ENCODE assay signal across 18 cellular contexts in genomic region chr3:126997455-126998038, GRCh38. TPM values are rescaled to one million over a fixed set of nuclear protein-coding genes. Genes with fewer than 3 reads are reported as not detected.
DNase-seq lines count a peak whose midpoint lies in the region; ATAC-seq, FAIRE-seq and TF ChIP-seq lines count a peak whose summit lies in the region.
"Had no signal": no experiment of that assay in that cellular context is flagged by ENCODE, and none has a peak within 500 bp of the region (broad histone marks: within the 10 kb centered on the region; RNA-seq: fewer than 3 reads in every experiment).

No MANE protein-coding gene starts in this region.

- no peak for TF ChIP-seq EP300 in H1 (IDR thresholded peaks at IDR 0.05; ENCODE audit: borderline replicate concordance in 1 of 2, low read depth in 2 of 2, low read length in 2 of 2)

- DNase-seq in H1 (ENCODE audit: low read depth in 1 of 2, low spot score in 2 of 2): no peak
- no peak for DNase-seq in pancreas
- DNase-seq in SKM-1 treated with dmso at 0.1 percent for 144 hours (lab: John Stamatoyannopoulos, UW; ENCODE audit: unreplicated experiment): no peak
- DNase-seq: ACHN; CD8-positive, alpha-beta T cell; GF-D8; NCI-H1048; NCI-H1694 treated with DMSO at 0.1 percent for 48 hours; NCI-H446 treated with DMSO at 0.1 percent for 48 hours; NCI-H774; PC-9; SK-N-SH had no signal

- H2AFZ ChIP-seq in H1 (ENCODE audit: low read length) (no peak overlapping the region), parathyroid adenoma (no peak overlapping the region)
- H2AFZ ChIP-seq: PC-9 had no signal

- intact Hi-C loops in pancreas (cut with DNase I): no loop called here

- peak overlapping the region; percentile 63 for H2BK5ac ChIP-seq in H1 (ENCODE audit: low read depth, low read length)

- H2BK15ac ChIP-seq in H1 (ENCODE audit: low read length): no peak overlapping the region

- no peak overlapping the region for H4K8ac ChIP-seq in H1 (ENCODE audit: extremely low read depth, insufficient read depth, low read length)

- no peak for TF ChIP-seq POLR2A in H1 (IDR thresholded peaks at IDR 0.05; ENCODE audit: control extremely low read depth in 1 of 2, low read depth in 2 of 2, low read length in 2 of 2)

- H3K4me3 ChIP-seq in HEK293 (ENCODE audit: low read depth, low read length): no peak overlapping the region
- H3K4me3 ChIP-seq in H1 (ENCODE audit: extremely low read depth in 1 of 4, insufficient read depth in 2 of 4, low read depth in 3 of 4, low read length in 4 of 4): no peak overlapping the region
- no peak overlapping the region for H3K4me3 ChIP-seq in parathyroid adenoma (ENCODE audit: low read depth, low read length)
- no peak overlapping the region for H3K4me3 ChIP-seq in pancreas
- H3K4me3 ChIP-seq: PC-9 had no signal

- POLR2A ChIA-PET in HEK293 (lab: Yijun Ruan, JAX): no interaction called here
- POLR2A ChIA-PET in H1 (lab: Charles Lee; ENCODE audit: partially characterized antibody): no interaction called here

- H3K23ac ChIP-seq in H1 (ENCODE audit: insufficient read length): no peak overlapping the region

- H2AK5ac ChIP-seq in H1 (ENCODE audit: low read depth, low read length): no peak overlapping the region

- no peak overlapping the region for H3K18ac ChIP-seq in H1 (ENCODE audit: extremely low read depth, low read length)

- no peak overlapping the region for H4K5ac ChIP-seq in H1 (ENCODE audit: insufficient read length, low read depth, low read length)

- H3K79me1 ChIP-seq in H1 (ENCODE audit: low read depth, low read length): peaks cover 34% of the 10 kb centered on the region

- no peak overlapping the region for H4K91ac ChIP-seq in H1 (replicated peaks; ENCODE audit: insufficient read length, low read length)

- no peaks in the 10 kb centered on the region for H3K9me3 ChIP-seq in HEK293 (ENCODE audit: control insufficient read depth, insufficient read depth, low read depth, low read length)
- H3K9me3 ChIP-seq in H1 (ENCODE audit: insufficient read depth in 2 of 2, low read depth in 1 of 2, low read length in 1 of 2): no peaks in the 10 kb centered on the region
- no peaks in the 10 kb centered on the region for H3K9me3 ChIP-seq in parathyroid adenoma (ENCODE audit: control insufficient read depth, low read length)
- H3K9me3 ChIP-seq in pancreas: no peaks in the 10 kb centered on the region
- H3K9me3 ChIP-seq: SK-N-SH had no signal

- no peak overlapping the region for H3K4me2 ChIP-seq in H1 (ENCODE audit: insufficient read depth in 1 of 2, low read depth in 2 of 2, low read length in 2 of 2)
- no peak overlapping the region for H3K4me2 ChIP-seq in parathyroid adenoma (ENCODE audit: low read length)
- H3K4me2 ChIP-seq: PC-9, SK-N-SH had no signal

- FAIRE-seq in H1 (lab: Jason Lieb, UNC): no peak
- no peak for FAIRE-seq in pancreas (lab: Jason Lieb, UNC)
- FAIRE-seq: HTR-8/SVneo had no signal

- no peak overlapping the region for H2BK20ac ChIP-seq in H1 (ENCODE audit: low read length)

- TF ChIP-seq CTCF in C4-2B (conservative IDR thresholded peaks at IDR 0.05) (no peak), HEK293 (tag by site-specific recombination; IDR thresholded peaks at IDR 0.05) (no peak), H1 (IDR thresholded peaks at IDR 0.05; ENCODE audit: control extremely low read depth in 1 of 3, insufficient read depth in 1 of 3, low read depth in 1 of 3, low read length in 3 of 3) (no peak), parathyroid adenoma (IDR thresholded peaks at IDR 0.05) (no peak), pancreas (IDR thresholded peaks at IDR 0.05) (no peak)

- no peak overlapping the region for H3K56ac ChIP-seq in H1 (replicated peaks; ENCODE audit: insufficient read length, low read depth, low read length)

- peaks cover 0 to 56% of the 10 kb centered on the region in 2 experiments; a peak in 2 of 4 replicates for H3K79me2 ChIP-seq in H1 (ENCODE audit: control insufficient read depth in 1 of 2, insufficient read depth in 2 of 2, low read length in 2 of 2)
- H3K79me2 ChIP-seq in parathyroid adenoma: peaks cover 94% of the 10 kb centered on the region

- H3K4me1 ChIP-seq in HEK293 (ENCODE audit: control insufficient read depth, insufficient read depth, low read length) (no peaks in the 10 kb centered on the region; the same call in 1 of the 2 replicates), H1 (replicated peaks in 1 of 4; ENCODE audit: control insufficient read depth in 3 of 4, insufficient read depth in 4 of 4, low read length in 3 of 4) (peaks cover 0 to 18% (median 13%) of the 10 kb centered on the region in 4 experiments; a peak in 6 of 7 replicates), parathyroid adenoma (peaks cover 82% of the 10 kb centered on the region), pancreas (no peaks in the 10 kb centered on the region)

- no peak overlapping the region for H3K9ac ChIP-seq in H1 (replicated peaks in 1 of 4; ENCODE audit: extremely low read depth in 1 of 4, low read depth in 3 of 4, low read length in 3 of 4)
- H3K9ac ChIP-seq in parathyroid adenoma: no peak overlapping the region
- H3K9ac ChIP-seq: SK-N-SH had no signal

- H3K36me3 ChIP-seq in HEK293 (ENCODE audit: control insufficient read depth in 2 of 2, insufficient read depth in 1 of 2, low read length in 2 of 2) (peaks cover 0 to 44% of the 10 kb centered on the region in 2 experiments; a peak in 1 of 3 replicates), H1 (ENCODE audit: control insufficient read depth in 2 of 4, insufficient read depth in 4 of 4, low read length in 3 of 4) (no peaks in the 10 kb centered on the region), parathyroid adenoma (ENCODE audit: control insufficient read depth, insufficient read depth, low read length) (no peaks in the 10 kb centered on the region), pancreas (no peaks in the 10 kb centered on the region)

- H3K27me3 ChIP-seq in H1 (replicated peaks in 1 of 4; ENCODE audit: control insufficient read depth in 3 of 4, extremely low read depth in 1 of 4, insufficient read depth in 3 of 4, low read length in 3 of 4) (no peaks in the 10 kb centered on the region), parathyroid adenoma (ENCODE audit: control insufficient read depth, insufficient read depth, low read length) (no peaks in the 10 kb centered on the region), pancreas (no peaks in the 10 kb centered on the region)

- peaks cover 17 to 54% of the 10 kb centered on the region in 2 experiments for H4K20me1 ChIP-seq in H1 (replicated peaks in 1 of 2; ENCODE audit: control insufficient read depth in 1 of 2, insufficient read depth in 2 of 2, low read length in 2 of 2)

- H3K27ac ChIP-seq in C4-2B (peak overlapping the region; percentile 63), HEK293 (ENCODE audit: extremely low read depth, low read depth, low read length) (no peak overlapping the region), H1 (ENCODE audit: low read depth, low read length) (no peak overlapping the region), parathyroid adenoma (peak overlapping the region; percentile 52), pancreas (no peak overlapping the region)
- H3K27ac ChIP-seq: PC-9 had no signal

- no peaks in the 10 kb centered on the region for H3K23me2 ChIP-seq in H1 (ENCODE audit: low read depth, low read length)

- WGBS in H1 (ENCODE audit: extremely low coverage in 1 of 2, insufficient coverage in 1 of 2, insufficient read length in 1 of 2, insufficient replicate concordance in 2 of 2, low coverage in 1 of 2, low lambda C conversion rate in 2 of 2, missing lambda C conversion rate in 1 of 2), 2 experiments: 96% methylated on average over 18 of the region's 19 CpGs; no CpG with 5 or more reads in 1 of the 2 experiments
- 73 to 84% methylated on average over 19 of the region's 19 CpGs for WGBS in pancreas, 2 donors

- no peak overlapping the region for H2BK12ac ChIP-seq in H1 (ENCODE audit: low read depth, low read length)

- H3K14ac ChIP-seq in H1 (ENCODE audit: insufficient read length): no peak overlapping the region

- H3K4ac ChIP-seq in H1 (replicated peaks; ENCODE audit: insufficient read length, low read depth, low read length): no peak overlapping the region

- H2BK120ac ChIP-seq in H1 (replicated peaks; ENCODE audit: low read depth, low read length): no peak overlapping the region

- no peak for ATAC-seq in pancreas
- no peak for ATAC-seq in GM19455 (IDR thresholded peaks at IDR 0.05; ENCODE audit: unreplicated experiment)
- no peak for ATAC-seq in HG03135 (IDR thresholded peaks at IDR 0.05; ENCODE audit: unreplicated experiment)
- ATAC-seq: CD8-positive, alpha-beta T cell had no signal

- no peak for TF ChIP-seq RAD21 in H1 (IDR thresholded peaks at IDR 0.05 in 1 of 2, conservative IDR thresholded peaks at IDR 0.05 in 1 of 2; ENCODE audit: low read depth in 2 of 2, low read length in 2 of 2)

- CTCF ChIA-PET in HEK293 (lab: Yijun Ruan, JAX): no interaction called here
- CTCF ChIA-PET in H1 (lab: Charles Lee; ENCODE audit: partially characterized antibody): interaction anchor here (0.8 to 1.6 kb wide), 2 partner anchors 52 to 260 kb away, joined by 3 to 4 read pairs; no protein-coding TSS in a partner anchor

TF ChIP-seq in HEK293, 187 proteins besides CTCF, POLR2A, EP300 and RAD21:
- TF ChIP-seq ZNF510 (tag by site-specific recombination; IDR thresholded peaks at IDR 0.05; ENCODE audit: insufficient replicate concordance): no peak
- no peak for TF ChIP-seq ZNF404 (tag by site-specific recombination; IDR thresholded peaks at IDR 0.05)
- peak; percentile 63 for TF ChIP-seq ZIC2 (tag by site-specific recombination; IDR thresholded peaks at IDR 0.05)
- no peak for TF ChIP-seq ZNF768 (tag by site-specific recombination; IDR thresholded peaks at IDR 0.05)

TF ChIP-seq in H1, 55 proteins besides CTCF, POLR2A, EP300 and RAD21 (continues in another document):
- TF ChIP-seq CEBPB (IDR thresholded peaks at IDR 0.05; ENCODE audit: low read depth, low read length): no peak
- no peak for TF ChIP-seq MAX (IDR thresholded peaks at IDR 0.05)
- TF ChIP-seq CBX5 (IDR thresholded peaks at IDR 0.05; ENCODE audit: low read depth, low read length): no peak
- no peak for TF ChIP-seq HDAC2 (IDR thresholded peaks at IDR 0.05; ENCODE audit: borderline replicate concordance in 1 of 2, low read depth in 2 of 2, low read length in 2 of 2)
- TF ChIP-seq NRF1 (IDR thresholded peaks at IDR 0.05; ENCODE audit: low read depth, low read length): no peak

RNA-seq across cellular contexts. Expression of gene PLXNA1, which starts 14.6 kb away (rescaled TPM):
- 47.5 and 50.8 TPM in 2 replicates for total RNA-seq in H1 (2021; fragmentation: NEBNext Ultra II Directional; extraction: Animal tissue kit (Norgen Biotek cat#: 25700))
- polyA plus RNA-seq in H1 (2011; rRNA removed) (54.9 and 81.4 TPM in 2 replicates), pancreas (10 to 100 TPM in 1 of 2 donors, 1 to 10 TPM in 1; 6.4 to 12.0 TPM)
- polyA plus RNA-seq in H1 (2011; cell fraction: cytosol; rRNA removed): 51.2 TPM
- 191 TPM for polyA plus RNA-seq in H1 (2011; cell fraction: nucleus; rRNA removed)
- polyA plus RNA-seq in H1 (2012, experiment 1 of 2): 36.1 to 53.1 TPM (median 42.4 TPM) in 4 replicates
- 26.1 TPM for polyA plus RNA-seq in H1 (2012, experiment 2 of 2)
- polyA plus RNA-seq in H1 (2013, experiment 1 of 2): 40.4 TPM
- 38.5 TPM for polyA plus RNA-seq in H1 (2013, experiment 2 of 2)
- polyA minus RNA-seq in H1 (2011; rRNA and poly(A)+ RNA removed): 104 and 131 TPM in 2 replicates
- 53.8 TPM for polyA minus RNA-seq in H1 (2011; cell fraction: cytosol; rRNA and poly(A)+ RNA removed)
- polyA minus RNA-seq in H1 (2011; cell fraction: nucleus; rRNA and poly(A)+ RNA removed): 70.5 TPM
- total RNA-seq in pancreas: 10 to 100 TPM in 2 of 6 donors, 1 to 10 TPM in 4; 7.4 to 20.0 (median 8.5) TPM

Comparison
In these comparisons a context has a peak if more than half of its experiments do, and no peak if none do; other contexts are left out.
1. H3K27ac ChIP-seq: peak in C4-2B (single experiment) and parathyroid adenoma (single experiment); none in HEK293 (single experiment), H1 (single experiment) and pancreas (0 of 4).